In genomic region chr17:30243568-30243967, GRCh38 we compare ENCODE assay signal across 1 cellular context.
TF ChIP-seq lines count a peak whose summit lies in the region.

No MANE protein-coding gene starts in this region.

TF ChIP-seq in K562, 482 proteins besides CTCF, POLR2A, EP300 and RAD21:
- TF ChIP-seq PTRF (tag; IDR thresholded peaks at IDR 0.05) (no peak), ARID1B (IDR thresholded peaks at IDR 0.05) (no peak), ZNF3 (CRISPR knock-in tag; IDR thresholded peaks at IDR 0.05) (no peak), ASH1L (IDR thresholded peaks at IDR 0.05; ENCODE audit: borderline replicate concordance, low read depth, partially characterized antibody) (no peak)
